8 cellular contexts compared by ENCODE assay signal in the genomic region with DNA sequence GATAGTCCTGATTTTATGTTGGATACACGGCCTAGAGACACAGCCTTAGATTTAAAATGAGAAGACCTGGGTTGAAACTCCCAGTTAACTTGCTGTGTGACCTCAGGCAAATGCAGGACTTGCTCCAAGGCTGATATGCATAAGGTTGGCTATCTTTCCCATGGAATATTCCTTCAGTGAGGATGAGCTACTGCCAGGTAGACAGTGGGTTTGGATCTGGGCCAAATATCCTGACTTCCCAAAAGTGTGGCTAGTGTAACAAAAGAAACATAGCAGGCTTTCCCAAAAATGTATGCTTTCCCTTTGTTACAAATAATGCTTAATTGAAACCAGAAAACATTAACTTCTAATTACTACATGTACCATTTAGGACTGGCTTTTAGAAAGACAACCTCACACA. TPM values are rescaled to one million over a fixed set of nuclear protein-coding genes. Genes with fewer than 3 reads are reported as not detected.
A peak's percentile ranks its signal among the peaks of the same experiment; 100 is the strongest.
DNase-seq lines count a peak whose midpoint lies in the region; ATAC-seq and TF ChIP-seq lines count a peak whose summit lies in the region.

No MANE protein-coding gene starts in this region.

- no peaks in the 10 kb centered on the region for H3K36me3 ChIP-seq in A673 (ENCODE audit: insufficient read depth, low read length, poor library complexity, severe bottlenecking)
- H3K36me3 ChIP-seq in naive thymus-derived CD4-positive, alpha-beta T cell (ENCODE audit: control insufficient read depth in 2 of 3, insufficient read depth in 3 of 3, low read length in 3 of 3), result peaks cover 0 to 3% (median 0%) of the 10 kb centered on the region in 3 experiments

- no peak for ATAC-seq in central memory CD8-positive, alpha-beta T cell (replicated peaks; ENCODE audit: extremely low read depth, poor library complexity, severe bottlenecking)
- no peak for ATAC-seq in naive thymus-derived CD4-positive, alpha-beta T cell
- ATAC-seq in HG03442 (IDR thresholded peaks at IDR 0.05; ENCODE audit: unreplicated experiment) (no peak), GM19328 (IDR thresholded peaks at IDR 0.05; ENCODE audit: unreplicated experiment) (no peak)

- H3K4me1 Mint-ChIP-seq in central memory CD8-positive, alpha-beta T cell, result peaks cover 54% of the 10 kb centered on the region
- H3K4me1 Mint-ChIP-seq in naive thymus-derived CD4-positive, alpha-beta T cell, result peaks cover 53 to 67% (median 62%) of the 10 kb centered on the region in 7 donors

- no peaks in the 10 kb centered on the region for H3K9me3 Mint-ChIP-seq in central memory CD8-positive, alpha-beta T cell
- peaks cover 0 to 1% (median 0%) of the 10 kb centered on the region in 11 donors for H3K9me3 Mint-ChIP-seq in naive thymus-derived CD4-positive, alpha-beta T cell

- no peaks in the 10 kb centered on the region for H3K9me3 ChIP-seq in A673 (ENCODE audit: low read depth, low read length, poor library complexity, severe bottlenecking)
- no peaks in the 10 kb centered on the region for H3K9me3 ChIP-seq in naive thymus-derived CD4-positive, alpha-beta T cell (ENCODE audit: control insufficient read depth in 2 of 3, low read length in 3 of 3)

- peak overlapping the region; percentile 88 for H3K4me3 Mint-ChIP-seq in central memory CD8-positive, alpha-beta T cell
- peak overlapping the region; percentile 87 to 96 (median 90) for H3K4me3 Mint-ChIP-seq in naive thymus-derived CD4-positive, alpha-beta T cell

- H3K27ac ChIP-seq in A673 (ENCODE audit: low read depth, low read length, poor library complexity, severe bottlenecking), result no peak overlapping the region
- peak overlapping the region; percentile 85 for H3K27ac ChIP-seq in naive thymus-derived CD4-positive, alpha-beta T cell (ENCODE audit: low read depth, low read length)

- TF ChIP-seq RAD21 in Ishikawa (IDR thresholded peaks at IDR 0.05; ENCODE audit: low read depth), result no peak

- peaks cover 15% of the 10 kb centered on the region for H3K4me1 ChIP-seq in A673 (ENCODE audit: insufficient read depth, low read length, poor library complexity, severe bottlenecking)
- peaks cover 32 to 38% of the 10 kb centered on the region in 2 donors for H3K4me1 ChIP-seq in naive thymus-derived CD4-positive, alpha-beta T cell (ENCODE audit: control insufficient read depth in 2 of 2, insufficient read depth in 2 of 2, low read length in 2 of 2)

- no peak for TF ChIP-seq EP300 in Ishikawa (IDR thresholded peaks at IDR 0.05; ENCODE audit: borderline replicate concordance)

- H3K27me3 ChIP-seq in A673 (replicated peaks; ENCODE audit: insufficient read depth, low read depth, low read length, poor library complexity), result no peaks in the 10 kb centered on the region
- H3K27me3 ChIP-seq in naive thymus-derived CD4-positive, alpha-beta T cell (ENCODE audit: control insufficient read depth in 2 of 2, insufficient read depth in 2 of 2, low read length in 2 of 2), result no peaks in the 10 kb centered on the region

- intact Hi-C loops in A673 (cut with micrococcal nuclease; ENCODE audit: unreplicated experiment), result no loop called here
- intact Hi-C loops in naive thymus-derived CD4-positive, alpha-beta T cell (cut with micrococcal nuclease), result loop anchor here (1.0 to 5.0 kb wide), 15 partner anchors 12 to 559 kb away; a partner anchor contains a TSS

- BruUV-seq in A673 (replicated peaks; lab: Mats Ljungman, UMichigan), result no TSS peak

- CTCF ChIA-PET in A673 (lab: Charles Lee), result no interaction called here
- CTCF ChIA-PET in naive thymus-derived CD4-positive, alpha-beta T cell (lab: Charles Lee), result no interaction called here

- no peak for TF ChIP-seq CTCF in A673 (conservative IDR thresholded peaks at IDR 0.05; ENCODE audit: low read depth, low read length)

- peak overlapping the region; percentile 92 for H3K4me3 ChIP-seq in A673 (ENCODE audit: low read depth, low read length, poor library complexity, severe bottlenecking)
- peak overlapping the region; percentile 68 for H3K4me3 ChIP-seq in naive thymus-derived CD4-positive, alpha-beta T cell (ENCODE audit: low read length)

- peaks cover 12% of the 10 kb centered on the region for H3K36me3 Mint-ChIP-seq in central memory CD8-positive, alpha-beta T cell (ENCODE audit: insufficient read depth)
- peaks cover 0 to 15% (median 3%) of the 10 kb centered on the region in 5 donors for H3K36me3 Mint-ChIP-seq in naive thymus-derived CD4-positive, alpha-beta T cell

- POLR2A ChIA-PET in A673 (lab: Charles Lee; ENCODE audit: low non-redundant PET), result interaction anchor here (0.8 kb wide), 1 partner anchor 325 kb away, joined by 3 read pairs; no protein-coding TSS in a partner anchor
- POLR2A ChIA-PET in naive thymus-derived CD4-positive, alpha-beta T cell (lab: Charles Lee), result interaction anchor here (0.9 to 4.1 kb wide), 5 partner anchors 9 to 224 kb away, joined by 4 to 27 read pairs (median 19); a partner anchor contains a TSS

- no peak for DNase-seq in A673 (ENCODE audit: low spot score)
- DNase-seq in central memory CD8-positive, alpha-beta T cell (ENCODE audit: low spot score in 2 of 2), result no peak
- no peak for DNase-seq in naive thymus-derived CD4-positive, alpha-beta T cell
- DNase-seq in ureter (ENCODE audit: low spot score), result no peak
- no peak for DNase-seq in NCI-H1105 treated with DMSO at 0.1 percent for 48 hours (lab: John Stamatoyannopoulos, UW)

- peaks cover 27% of the 10 kb centered on the region for H3K27me3 Mint-ChIP-seq in central memory CD8-positive, alpha-beta T cell
- H3K27me3 Mint-ChIP-seq in naive thymus-derived CD4-positive, alpha-beta T cell, result peaks cover 0 to 8% (median 0%) of the 10 kb centered on the region in 5 donors

- H3K27ac Mint-ChIP-seq in central memory CD8-positive, alpha-beta T cell (ENCODE audit: low read depth), result peak overlapping the region; percentile 91
- H3K27ac Mint-ChIP-seq in naive thymus-derived CD4-positive, alpha-beta T cell, result peak overlapping the region; percentile 85 to 98 (median 93)

TF ChIP-seq in Ishikawa, 13 proteins besides CTCF, POLR2A, EP300 and RAD21:
- TF ChIP-seq, protein P1, sequence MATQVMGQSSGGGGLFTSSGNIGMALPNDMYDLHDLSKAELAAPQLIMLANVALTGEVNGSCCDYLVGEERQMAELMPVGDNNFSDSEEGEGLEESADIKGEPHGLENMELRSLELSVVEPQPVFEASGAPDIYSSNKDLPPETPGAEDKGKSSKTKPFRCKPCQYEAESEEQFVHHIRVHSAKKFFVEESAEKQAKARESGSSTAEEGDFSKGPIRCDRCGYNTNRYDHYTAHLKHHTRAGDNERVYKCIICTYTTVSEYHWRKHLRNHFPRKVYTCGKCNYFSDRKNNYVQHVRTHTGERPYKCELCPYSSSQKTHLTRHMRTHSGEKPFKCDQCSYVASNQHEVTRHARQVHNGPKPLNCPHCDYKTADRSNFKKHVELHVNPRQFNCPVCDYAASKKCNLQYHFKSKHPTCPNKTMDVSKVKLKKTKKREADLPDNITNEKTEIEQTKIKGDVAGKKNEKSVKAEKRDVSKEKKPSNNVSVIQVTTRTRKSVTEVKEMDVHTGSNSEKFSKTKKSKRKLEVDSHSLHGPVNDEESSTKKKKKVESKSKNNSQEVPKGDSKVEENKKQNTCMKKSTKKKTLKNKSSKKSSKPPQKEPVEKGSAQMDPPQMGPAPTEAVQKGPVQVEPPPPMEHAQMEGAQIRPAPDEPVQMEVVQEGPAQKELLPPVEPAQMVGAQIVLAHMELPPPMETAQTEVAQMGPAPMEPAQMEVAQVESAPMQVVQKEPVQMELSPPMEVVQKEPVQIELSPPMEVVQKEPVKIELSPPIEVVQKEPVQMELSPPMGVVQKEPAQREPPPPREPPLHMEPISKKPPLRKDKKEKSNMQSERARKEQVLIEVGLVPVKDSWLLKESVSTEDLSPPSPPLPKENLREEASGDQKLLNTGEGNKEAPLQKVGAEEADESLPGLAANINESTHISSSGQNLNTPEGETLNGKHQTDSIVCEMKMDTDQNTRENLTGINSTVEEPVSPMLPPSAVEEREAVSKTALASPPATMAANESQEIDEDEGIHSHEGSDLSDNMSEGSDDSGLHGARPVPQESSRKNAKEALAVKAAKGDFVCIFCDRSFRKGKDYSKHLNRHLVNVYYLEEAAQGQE (IDR thresholded peaks at IDR 0.05; ENCODE audit: low read depth), result no peak
- TF ChIP-seq TCF12 (IDR thresholded peaks at IDR 0.05; ENCODE audit: low read depth) (no peak), NFIC (IDR thresholded peaks at IDR 0.05) (peak; percentile 53; the same call in 1 of the 2 replicates)

RNA-seq across cellular contexts. Expression of a gene that starts 0.7 kb away (rescaled TPM):
- total RNA-seq in A673 (2021), result 15.6 and 17.9 TPM in 2 replicates
- total RNA-seq in naive thymus-derived CD4-positive, alpha-beta T cell, result 10 to 100 TPM; 16.7 to 30.3 (median 23.2) TPM
- 10 to 100 TPM; 32.4 to 38.9 TPM for polyA plus RNA-seq in naive thymus-derived CD4-positive, alpha-beta T cell
- total RNA-seq in ureter, result 21.7 TPM
